ENCODE assay signal across 1 cellular context in genomic region chr1:144560717-144561246, GRCh38.
A peak's percentile ranks its signal among the peaks of the same experiment; 100 is the strongest.
TF ChIP-seq lines count a peak whose summit lies in the region.

No MANE protein-coding gene starts in this region.

TF ChIP-seq in HEK293, 187 proteins besides CTCF, POLR2A, EP300 and RAD21 (continued from another document):
- TF ChIP-seq ZBTB11 (tag by site-specific recombination; conservative IDR thresholded peaks at IDR 0.05; ENCODE audit: low read depth) (peak; percentile 44; the same call in 1 of the 2 replicates), ZNF76 (tag by site-specific recombination; IDR thresholded peaks at IDR 0.05; ENCODE audit: borderline replicate concordance, low read depth) (peak; percentile 93), KLF8 (tag by site-specific recombination; IDR thresholded peaks at IDR 0.05) (peak; percentile 66), ATF2 (tag by site-specific recombination; IDR thresholded peaks at IDR 0.05; ENCODE audit: low read depth) (peak; percentile 73), FEZF1 (tag by site-specific recombination; IDR thresholded peaks at IDR 0.05) (peak; percentile 77)
